Comparison of ENCODE assay signal across 10 cellular contexts in the genomic region with DNA sequence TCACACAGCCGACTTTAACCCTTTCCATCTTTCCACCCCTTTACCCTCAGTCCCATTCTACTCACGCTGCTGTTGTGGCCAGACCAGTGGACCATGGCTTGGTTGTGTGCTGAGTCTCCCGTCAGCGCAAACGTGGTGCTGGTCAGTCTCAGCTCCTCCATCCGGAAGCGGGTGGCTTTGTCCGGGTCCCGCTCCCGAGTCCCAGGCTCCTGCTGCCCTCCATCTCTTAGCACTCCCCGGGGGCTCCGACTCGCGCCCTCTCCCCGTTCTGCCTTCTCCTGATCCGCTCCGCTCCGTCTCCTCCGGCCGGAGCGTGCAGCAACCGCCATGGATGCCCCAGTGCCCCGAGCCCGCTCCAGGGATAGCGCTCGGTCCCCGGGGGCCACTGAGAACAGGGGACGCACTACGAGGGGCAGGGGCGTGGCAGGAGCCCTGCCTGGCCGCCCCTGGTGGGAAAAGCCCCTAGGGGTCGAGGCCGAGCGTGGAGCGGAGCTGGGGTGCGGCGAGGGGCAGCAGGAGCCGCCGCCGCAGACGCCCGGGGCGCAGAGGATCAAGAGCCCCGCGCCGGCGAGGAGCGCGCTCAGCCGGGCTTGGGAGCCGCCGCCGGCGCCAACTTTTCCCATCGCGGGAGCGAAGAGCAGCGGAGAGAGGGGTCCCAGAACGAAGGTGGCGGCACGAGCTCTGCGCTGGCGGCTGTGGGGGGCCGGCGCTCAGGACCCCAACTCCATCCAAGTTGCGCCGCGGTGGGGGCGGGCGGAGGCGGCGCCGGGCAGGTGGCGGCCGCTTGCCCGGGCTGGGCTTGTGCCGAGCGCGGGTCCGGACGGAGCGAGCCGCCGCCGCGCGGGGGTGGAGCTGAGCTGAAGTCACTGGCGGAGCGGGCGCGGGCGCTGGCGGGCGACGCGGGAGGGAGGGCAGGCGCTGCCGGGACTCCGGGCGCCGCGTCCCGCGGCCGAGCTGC. TPM values are rescaled to one million over a fixed set of nuclear protein-coding genes. Genes with fewer than 3 reads are reported as not detected.
DNase-seq lines count a peak whose midpoint lies in the region; ATAC-seq and TF ChIP-seq lines count a peak whose summit lies in the region.
"Had no signal": no experiment of that assay in that cellular context is flagged by ENCODE, and none has a peak within 500 bp of the region (broad histone marks: within the 10 kb centered on the region; RNA-seq: fewer than 3 reads in every experiment).

A gene (minus strand): TSS at position 803 of the 958 bp plus-strand sequence.

- H3K9me3 ChIP-seq in SJSA1 (replicated peaks) (no peaks in the 10 kb centered on the region), heart left ventricle (no peaks in the 10 kb centered on the region)

- TF ChIP-seq CTCF in heart left ventricle (IDR thresholded peaks at IDR 0.05) = no peak
- no peak for TF ChIP-seq CTCF in GM20000 (IDR thresholded peaks at IDR 0.05; ENCODE audit: extremely low read depth, missing control alignments)

- H3K4me1 ChIP-seq in SJSA1 (replicated peaks) (0 out of 2 replicates have a peak, but pooled peaks cover 4% of the 10 kb centered on the region), heart left ventricle (peaks cover 0 to 13% (median 0%) of the 10 kb centered on the region in 12 donors)

- H3K27me3 ChIP-seq in SJSA1 (replicated peaks) = peaks cover 17% of the 10 kb centered on the region
- H3K27me3 ChIP-seq in heart left ventricle = peaks cover 5 to 61% (median 31%) of the 10 kb centered on the region in 9 donors

- DNase-seq in AG08396 (ENCODE audit: low spot score) (peak; percentile 8), SJSA1 (ENCODE audit: low read depth in 1 of 2, low spot score in 2 of 2) (no peak), heart left ventricle (peak in 3 of 5 donors; percentile 27 to 54 (median 45)), occipital lobe (lab: John Stamatoyannopoulos, UW) (no peak), HK-2 (ENCODE audit: unreplicated experiment) (no peak), SW 1271 (lab: John Stamatoyannopoulos, UW) (no peak), GM20000 (ENCODE audit: low spot score) (no peak), glomerular visceral epithelial cell (ENCODE audit: extremely low spot score) (no peak)
- DNase-seq: CD4-positive, CD25-positive, alpha-beta regulatory T cell had no signal

- H3K4me3 ChIP-seq in SJSA1 (peak within 1 kb of the TSS; percentile 13; the same call in 1 of the 2 replicates), heart left ventricle (peak within 1 kb of the TSS; percentile 9 to 54 (median 42))

- H3K36me3 ChIP-seq in SJSA1 (no peaks in the 10 kb centered on the region), heart left ventricle (no peaks in the 10 kb centered on the region)

- ATAC-seq in heart left ventricle = peak in 2 of 4 donors; percentile 83 to 89

- intact Hi-C loops in heart left ventricle (cut with DNase I) = no loop called here

- TF ChIP-seq POLR2A in heart left ventricle (IDR thresholded peaks at IDR 0.05) = no peak

- H3K27ac ChIP-seq in SJSA1 = no peak within 1 kb of the TSS
- peak within 1 kb of the TSS in 3 of 12 donors; percentile 29 to 69 (median 39) for H3K27ac ChIP-seq in heart left ventricle

- WGBS in heart left ventricle, 4 donors = 1 to 2% (median 2%) methylated on average over 46 to 105 of the region's 105 CpGs

RNA-seq across cellular contexts. Expression of the gene that starts here (rescaled TPM):
- not detected in 2 replicates for total RNA-seq in SJSA1 (2014; rRNA removed; shearing (Covaris generic))
- total RNA-seq in heart left ventricle (1 to 10 TPM in 6 of 9 donors, under 1 TPM in 3; 0.23 to 5.7 (median 1.2) TPM), occipital lobe (40.6 TPM)
- polyA plus RNA-seq in heart left ventricle = under 1 TPM; 0.36 to 0.53 TPM
- total RNA-seq: CD4-positive, CD25-positive, alpha-beta regulatory T cell; T-helper 1 cell treated with Interleukin-12 subunit alpha and Interleukin-12 subunit beta and Interleukin-4 antibody, amounts not matched to agents 30 ng/mL and 1 ng/mL, for 36 hours had no signal
- polyA plus RNA-seq: CD4-positive, CD25-positive, alpha-beta regulatory T cell had no signal

Comparison
In these comparisons a context has a peak if more than half of its experiments do, and no peak if none do; other contexts are left out.
1. DNase-seq: peak in AG08396 (single experiment) and heart left ventricle (3 of 5); none in SJSA1 (0 of 2), occipital lobe (single experiment), HK-2 (single experiment), SW 1271 (0 of 2), GM20000 (single experiment) and glomerular visceral epithelial cell (single experiment).